33 cellular contexts compared by ENCODE assay signal in the genomic region with DNA sequence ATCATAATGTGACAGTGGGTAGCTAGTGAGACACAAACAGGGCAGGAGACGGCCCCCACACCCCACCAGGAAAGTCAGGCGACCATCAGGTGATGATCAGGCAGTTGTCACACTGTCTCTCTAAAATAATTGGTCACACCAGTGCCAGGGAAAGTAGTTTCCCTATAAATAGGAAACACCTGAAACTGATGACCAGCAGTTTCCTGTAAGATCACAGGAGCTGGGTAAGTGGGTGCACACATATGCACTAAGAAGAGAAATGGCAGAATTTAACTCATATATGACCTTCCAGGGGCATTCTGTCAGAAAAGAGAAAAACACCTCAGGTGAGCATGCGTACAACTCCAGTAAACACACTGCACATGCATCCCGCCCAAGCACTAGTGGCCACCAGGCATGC.
"Had no signal": no experiment of that assay in that cellular context is flagged by ENCODE, and none has a peak within 500 bp of the region (broad histone marks: within the 10 kb centered on the region; RNA-seq: fewer than 3 reads in every experiment).

No MANE protein-coding gene starts in this region.

- H3K27me3 Mint-ChIP-seq: activated B cell treated with CpG ODN at 0.5 μM for 24 hours; activated CD4-positive, alpha-beta memory T cell treated with anti-CD3 and anti-CD28 coated beads for 36 hours; activated CD4-positive, alpha-beta T cell treated with anti-CD3 and anti-CD28 coated beads for 36 hours; activated CD4-positive, alpha-beta T cell treated with anti-CD3 and anti-CD28 coated beads, Interleukin-2, amount 10 ng/mL, durations not matched to agents 24 days and 14 days; activated CD8-positive, alpha-beta memory T cell treated with anti-CD3 and anti-CD28 coated beads, Interleukin-2, amount 10 ng/mL, durations not matched to agents 7 days and 5 days; activated naive CD4-positive, alpha-beta T cell treated with anti-CD3 and anti-CD28 coated beads, Interleukin-2, amount 50 U/mL, for 24 hours; activated naive CD8-positive, alpha-beta T cell treated with anti-CD3 and anti-CD28 coated beads for 36 hours; activated naive CD8-positive, alpha-beta T cell treated with anti-CD3 and anti-CD28 coated beads, Interleukin-2, amount 50 U/mL, for 24 hours; central memory CD8-positive, alpha-beta T cell; T-helper 17 cell had no signal

- DNase-seq: activated B cell treated with CpG ODN at 0.5 μM for 24 hours; activated CD4-positive, alpha-beta memory T cell treated with anti-CD3 and anti-CD28 coated beads for 36 hours; activated CD4-positive, alpha-beta T cell treated with anti-CD3 and anti-CD28 coated beads for 36 hours; activated CD4-positive, alpha-beta T cell treated with anti-CD3 and anti-CD28 coated beads, Interleukin-2, amount 10 ng/mL, durations not matched to agents 24 days and 14 days; activated CD4-positive, CD25-positive, alpha-beta regulatory T cell treated with anti-CD3 and anti-CD28 coated beads, Interleukin-2, amount 50 U/mL, for 72 hours; activated CD8-positive, alpha-beta memory T cell treated with anti-CD3 and anti-CD28 coated beads, Interleukin-2, amount 10 ng/mL, durations not matched to agents 7 days and 5 days; activated CD8-positive, alpha-beta memory T cell treated with anti-CD3 and anti-CD28 coated beads, Interleukin-2, amount 50 U/mL, for 4 hours; activated CD8-positive, alpha-beta T cell treated with anti-CD3 and anti-CD28 coated beads, Interleukin-2, amount 10 ng/mL, durations not matched to agents 7 days and 5 days; activated effector memory CD4-positive, alpha-beta T cell treated with anti-CD3 and anti-CD28 coated beads, Interleukin-2, amount 50 U/mL, for 16 hours; activated naive CD4-positive, alpha-beta T cell treated with anti-CD3 and anti-CD28 coated beads for 36 hours; activated naive CD8-positive, alpha-beta T cell treated with anti-CD3 and anti-CD28 coated beads for 36 hours; activated naive CD8-positive, alpha-beta T cell treated with anti-CD3 and anti-CD28 coated beads, Interleukin-2, amount 50 U/mL, for 24 hours; activated T-cell treated with anti-CD3 and anti-CD28 coated beads, Interleukin-2, amount 50 U/mL, for 1 hour; activated T-cell treated with anti-CD3 and anti-CD28 coated beads, Interleukin-2, amount 50 U/mL, for 48 hours; adrenal gland; amygdala; brain microvascular endothelial cell; cortex of kidney; dermis blood vessel endothelial cell; effector CD8-positive, alpha-beta T cell; esophagus squamous epithelium; foreskin melanocyte; T-helper 1 cell; T-helper 17 cell; T1000; WERI-Rb-1 had no signal

- H3K9me3 Mint-ChIP-seq: activated CD4-positive, alpha-beta memory T cell treated with anti-CD3 and anti-CD28 coated beads for 36 hours had no signal

- H3K4me3 ChIP-seq: adrenal gland, esophagus squamous epithelium, gastroesophageal sphincter had no signal

- H3K4me3 Mint-ChIP-seq: activated B cell treated with CpG ODN at 0.5 μM for 24 hours; activated CD4-positive, alpha-beta memory T cell treated with anti-CD3 and anti-CD28 coated beads for 36 hours; activated CD4-positive, alpha-beta T cell treated with anti-CD3 and anti-CD28 coated beads for 36 hours; activated CD4-positive, alpha-beta T cell treated with anti-CD3 and anti-CD28 coated beads, Interleukin-2, amount 10 ng/mL, durations not matched to agents 24 days and 14 days; activated CD8-positive, alpha-beta memory T cell treated with anti-CD3 and anti-CD28 coated beads, Interleukin-2, amount 10 ng/mL, durations not matched to agents 7 days and 5 days; activated CD8-positive, alpha-beta T cell treated with anti-CD3 and anti-CD28 coated beads, Interleukin-2, amount 10 ng/mL, durations not matched to agents 7 days and 5 days; activated naive CD4-positive, alpha-beta T cell treated with anti-CD3 and anti-CD28 coated beads for 36 hours; activated naive CD4-positive, alpha-beta T cell treated with anti-CD3 and anti-CD28 coated beads, Interleukin-2, amount 50 U/mL, for 24 hours; activated naive CD8-positive, alpha-beta T cell treated with anti-CD3 and anti-CD28 coated beads for 36 hours; activated naive CD8-positive, alpha-beta T cell treated with anti-CD3 and anti-CD28 coated beads, Interleukin-2, amount 50 U/mL, for 24 hours; activated T-helper 1 cell treated with anti-CD3 and anti-CD28 coated beads, Interleukin-12 subunit alpha, Interleukin-12 subunit beta, Interleukin-2, Interleukin-4 antibody, amounts not matched to agents 30 ng/mL and 10 ng/mL and 1 ng/mL, durations not matched to agents 14 hours and 24 hours and 36 hours; central memory CD8-positive, alpha-beta T cell; T-helper 17 cell; T-helper 2 cell treated with Interferon-gamma antibody and Interleukin-4, amounts not matched to agents 5 μg/mL and 100 μg/mL, for 36 hours had no signal

- H3K27me3 ChIP-seq: adrenal gland, brain microvascular endothelial cell, esophagus squamous epithelium, gastroesophageal sphincter had no signal

- H3K27ac Mint-ChIP-seq: activated B cell treated with CpG ODN at 0.5 μM for 24 hours; activated CD4-positive, alpha-beta memory T cell treated with anti-CD3 and anti-CD28 coated beads for 36 hours; activated CD4-positive, alpha-beta T cell treated with anti-CD3 and anti-CD28 coated beads for 36 hours; activated CD4-positive, alpha-beta T cell treated with anti-CD3 and anti-CD28 coated beads, Interleukin-2, amount 10 ng/mL, durations not matched to agents 24 days and 14 days; activated CD8-positive, alpha-beta memory T cell treated with anti-CD3 and anti-CD28 coated beads, Interleukin-2, amount 10 ng/mL, durations not matched to agents 7 days and 5 days; activated CD8-positive, alpha-beta T cell treated with anti-CD3 and anti-CD28 coated beads, Interleukin-2, amount 10 ng/mL, durations not matched to agents 7 days and 5 days; activated naive CD4-positive, alpha-beta T cell treated with anti-CD3 and anti-CD28 coated beads for 36 hours; activated naive CD4-positive, alpha-beta T cell treated with anti-CD3 and anti-CD28 coated beads, Interleukin-2, amount 50 U/mL, for 24 hours; activated naive CD8-positive, alpha-beta T cell treated with anti-CD3 and anti-CD28 coated beads for 36 hours; activated naive CD8-positive, alpha-beta T cell treated with anti-CD3 and anti-CD28 coated beads, Interleukin-2, amount 50 U/mL, for 24 hours; activated T-helper 1 cell treated with anti-CD3 and anti-CD28 coated beads, Interleukin-12 subunit alpha, Interleukin-12 subunit beta, Interleukin-2, Interleukin-4 antibody, amounts not matched to agents 30 ng/mL and 10 ng/mL and 1 ng/mL, durations not matched to agents 14 hours and 24 hours and 36 hours; activated T-helper 2 cell treated with anti-CD3 and anti-CD28 coated beads, Interferon-gamma antibody, Interleukin-2, Interleukin-4, amounts not matched to agents 10 μg/mL and 5 μg/mL and 100 μg/mL, durations not matched to agents 14 hours and 24 hours and 36 hours; T-helper 17 cell; T-helper 2 cell treated with Interferon-gamma antibody and Interleukin-4, amounts not matched to agents 5 μg/mL and 100 μg/mL, for 36 hours had no signal

- H3K36me3 ChIP-seq: adrenal gland, brain microvascular endothelial cell, esophagus squamous epithelium, gastroesophageal sphincter, WERI-Rb-1 had no signal

- H3K9me3 ChIP-seq: adrenal gland, esophagus squamous epithelium, gastroesophageal sphincter had no signal

- H3K36me3 Mint-ChIP-seq: activated CD4-positive, alpha-beta memory T cell treated with anti-CD3 and anti-CD28 coated beads for 36 hours; activated CD8-positive, alpha-beta memory T cell treated with anti-CD3 and anti-CD28 coated beads, Interleukin-2, amount 10 ng/mL, durations not matched to agents 7 days and 5 days; activated naive CD4-positive, alpha-beta T cell treated with anti-CD3 and anti-CD28 coated beads, Interleukin-2, amount 50 U/mL, for 24 hours; activated naive CD8-positive, alpha-beta T cell treated with anti-CD3 and anti-CD28 coated beads for 36 hours had no signal

- H3K4me1 Mint-ChIP-seq: activated B cell treated with CpG ODN at 0.5 μM for 24 hours; activated CD4-positive, alpha-beta T cell treated with anti-CD3 and anti-CD28 coated beads for 36 hours; activated CD4-positive, alpha-beta T cell treated with anti-CD3 and anti-CD28 coated beads, Interleukin-2, amount 10 ng/mL, durations not matched to agents 24 days and 14 days; activated CD8-positive, alpha-beta memory T cell treated with anti-CD3 and anti-CD28 coated beads, Interleukin-2, amount 10 ng/mL, durations not matched to agents 7 days and 5 days; activated naive CD4-positive, alpha-beta T cell treated with anti-CD3 and anti-CD28 coated beads, Interleukin-2, amount 50 U/mL, for 24 hours; activated naive CD8-positive, alpha-beta T cell treated with anti-CD3 and anti-CD28 coated beads for 36 hours; activated naive CD8-positive, alpha-beta T cell treated with anti-CD3 and anti-CD28 coated beads, Interleukin-2, amount 50 U/mL, for 24 hours; central memory CD8-positive, alpha-beta T cell; T-helper 17 cell had no signal

- ATAC-seq: activated CD4-positive, alpha-beta T cell treated with anti-CD3 and anti-CD28 coated beads for 36 hours; activated CD8-positive, alpha-beta memory T cell treated with anti-CD3 and anti-CD28 coated beads, Interleukin-2, amount 10 ng/mL, durations not matched to agents 7 days and 5 days; activated CD8-positive, alpha-beta T cell treated with anti-CD3 and anti-CD28 coated beads, Interleukin-2, amount 10 ng/mL, durations not matched to agents 7 days and 5 days; activated naive CD8-positive, alpha-beta T cell treated with anti-CD3 and anti-CD28 coated beads, Interleukin-2, amount 50 U/mL, for 24 hours; gastroesophageal sphincter; T-helper 17 cell had no signal

- H3K27ac ChIP-seq: adrenal gland, brain microvascular endothelial cell, epithelial cell of prostate, esophagus squamous epithelium, gastroesophageal sphincter, WERI-Rb-1 had no signal

- H3K4me1 ChIP-seq: adrenal gland, esophagus squamous epithelium, gastroesophageal sphincter had no signal
